Comparison of ENCODE assay signal across 22 cellular contexts in the genomic region with DNA sequence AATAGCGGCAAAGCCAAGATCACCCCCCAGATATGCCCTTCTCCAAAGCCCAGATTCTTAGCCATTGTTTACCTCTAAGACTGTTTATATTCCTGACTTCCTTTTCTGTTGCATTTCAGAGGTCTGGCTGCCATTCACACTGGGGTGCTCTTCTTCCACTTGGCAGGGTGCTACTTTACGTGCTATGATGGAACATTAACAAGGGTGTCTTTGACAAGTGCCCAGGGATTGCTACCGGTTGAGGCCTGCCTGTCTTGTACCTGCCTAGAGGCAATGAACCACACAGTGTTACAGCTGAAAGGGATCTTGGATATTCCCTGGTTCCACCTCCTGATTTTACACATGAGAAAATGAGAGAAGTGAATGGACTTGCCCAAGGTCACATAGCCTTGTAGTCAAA.
DNase-seq lines count a peak whose midpoint lies in the region; ATAC-seq, FAIRE-seq and TF ChIP-seq lines count a peak whose summit lies in the region.
"Had no signal": no experiment of that assay in that cellular context is flagged by ENCODE, and none has a peak within 500 bp of the region (broad histone marks: within the 10 kb centered on the region; RNA-seq: fewer than 3 reads in every experiment).

No MANE protein-coding gene starts in this region.

- H4K20me1 ChIP-seq in GM23338 (replicated peaks; ENCODE audit: insufficient read depth), result no peaks in the 10 kb centered on the region
- H4K20me1 ChIP-seq in keratinocyte (ENCODE audit: control insufficient read depth, extremely low read depth, insufficient read depth, low read length), result no peaks in the 10 kb centered on the region

- TF ChIP-seq CTCF in GM23338 (conservative IDR thresholded peaks at IDR 0.05; ENCODE audit: low read depth in 2 of 2) (no peak), WTC11 (IDR thresholded peaks at IDR 0.05) (no peak), epithelial cell of esophagus (IDR thresholded peaks at IDR 0.05; ENCODE audit: insufficient read depth, low read depth, low read length, missing control alignments) (no peak), keratinocyte (optimal IDR thresholded peaks at IDR 0.05 in 1 of 3, IDR thresholded peaks at IDR 0.05 in 1 of 3, conservative IDR thresholded peaks at IDR 0.05 in 1 of 3; ENCODE audit: extremely low read depth in 1 of 3, insufficient read depth in 2 of 3, low read length in 3 of 3) (peak in 1 of 3 experiments; percentile 22)

- H3K9ac ChIP-seq in keratinocyte (ENCODE audit: control insufficient read depth, extremely low read depth, insufficient read depth, low read length), result no peak overlapping the region
- H3K9ac ChIP-seq: GM23248 had no signal

- H3K4me3 Mint-ChIP-seq in GM23338 (no peak overlapping the region), WTC11 (no peak overlapping the region)
- H3K4me3 Mint-ChIP-seq: CD4-positive, CD25-positive, alpha-beta regulatory T cell; CD8-positive, alpha-beta memory T cell; HFFc6 had no signal

- H3K27ac Mint-ChIP-seq in GM23338 (no peak overlapping the region), WTC11 (no peak overlapping the region)
- H3K27ac Mint-ChIP-seq: CD4-positive, CD25-positive, alpha-beta regulatory T cell; CD8-positive, alpha-beta memory T cell; HFFc6 had no signal

- H3K36me3 ChIP-seq in GM23338 (ENCODE audit: insufficient read depth) (no peaks in the 10 kb centered on the region), keratinocyte (ENCODE audit: control insufficient read depth in 2 of 2, extremely low read depth in 1 of 2, insufficient read depth in 2 of 2, low read length in 2 of 2) (no peaks in the 10 kb centered on the region)
- H3K36me3 ChIP-seq: BE2C had no signal

- H3K27me3 Mint-ChIP-seq in GM23338 (ENCODE audit: insufficient read depth, low read depth, poor library complexity) (no peaks in the 10 kb centered on the region), WTC11 (ENCODE audit: low read depth) (peaks cover 19% of the 10 kb centered on the region)
- H3K27me3 Mint-ChIP-seq: CD4-positive, CD25-positive, alpha-beta regulatory T cell; CD8-positive, alpha-beta memory T cell had no signal

- FAIRE-seq in keratinocyte (lab: Jason Lieb, UNC), result peak; percentile 91
- FAIRE-seq: GM12878, GM19239 had no signal

- dilution Hi-C loops in keratinocyte (cut with MboI; ENCODE audit: extremely low pct_ligation_motif_present, low sequenced_read_pairs), result no loop called here

- H3K4me3 ChIP-seq in GM23338 (no peak overlapping the region), epithelial cell of esophagus (ENCODE audit: low read length) (no peak overlapping the region), keratinocyte (ENCODE audit: control insufficient read depth in 2 of 3, extremely low read depth in 1 of 3, insufficient read depth in 2 of 3, low read depth in 1 of 3, low read length in 3 of 3) (no peak overlapping the region)
- H3K4me3 ChIP-seq: GM12878, GM23248 had no signal

- DNase-seq in GM23338 (ENCODE audit: low spot score) (no peak), WTC11 (ENCODE audit: low spot score) (no peak), epithelial cell of esophagus (ENCODE audit: low read depth) (peak; percentile 12), keratinocyte (ENCODE audit: low read depth, low spot score) (no peak), inferior parietal cortex (ENCODE audit: extremely low spot score) (no peak), Ammon's horn (ENCODE audit: low spot score) (no peak)
- DNase-seq: BE2C; C1 segment of cervical spinal cord; CD4-positive, CD25-positive, alpha-beta regulatory T cell; CD8-positive, alpha-beta memory T cell; COR-L47; DMS 273 treated with DMSO at 0.1 percent for 48 hours; DMS53; DND-41; EL; GM23248; H7; HFFc6 had no signal

- no peaks in the 10 kb centered on the region for H3K79me2 ChIP-seq in GM23338 (replicated peaks; ENCODE audit: insufficient read depth)
- H3K79me2 ChIP-seq in keratinocyte (ENCODE audit: control insufficient read depth, insufficient read depth, low read length), result no peaks in the 10 kb centered on the region

- H3F3A ChIP-seq in GM23338 (replicated peaks; ENCODE audit: low read depth), result no peaks in the 10 kb centered on the region

- H3K36me3 Mint-ChIP-seq in GM23338 (ENCODE audit: low read depth) (no peaks in the 10 kb centered on the region; the same call in 2 of the 3 replicates), WTC11 (no peaks in the 10 kb centered on the region)
- H3K36me3 Mint-ChIP-seq: CD4-positive, CD25-positive, alpha-beta regulatory T cell had no signal

- ATAC-seq in GM23338 (peak; percentile 54), WTC11 (peak; percentile 81), GM19035 (IDR thresholded peaks at IDR 0.05; ENCODE audit: unreplicated experiment) (no peak)
- ATAC-seq: GM12878, HCT116 had no signal

- H3K4me1 Mint-ChIP-seq in GM23338 (peaks cover 11% of the 10 kb centered on the region), WTC11 (peaks cover 13% of the 10 kb centered on the region)
- H3K4me1 Mint-ChIP-seq: CD4-positive, CD25-positive, alpha-beta regulatory T cell; CD8-positive, alpha-beta memory T cell had no signal

- H2AFZ ChIP-seq in GM23338, result no peak overlapping the region
- H2AFZ ChIP-seq in keratinocyte (ENCODE audit: control insufficient read depth, low read length), result no peak overlapping the region
- H2AFZ ChIP-seq: GM23248 had no signal

- H3K9me3 Mint-ChIP-seq in GM23338, result no peaks in the 10 kb centered on the region; the same call in 2 of the 3 replicates
- H3K9me3 Mint-ChIP-seq in WTC11, result peaks cover 14% of the 10 kb centered on the region

- no peaks in the 10 kb centered on the region for H3K9me1 ChIP-seq in keratinocyte (ENCODE audit: control insufficient read depth, extremely low read depth, insufficient read depth, low read length)

- CTCF ChIA-PET in WTC11 (lab: Charles Lee), result no interaction called here

- POLR2A ChIA-PET in WTC11 (lab: Charles Lee), result no interaction called here

- H3K4me2 ChIP-seq in GM23338, result no peak overlapping the region
- no peak overlapping the region for H3K4me2 ChIP-seq in keratinocyte (ENCODE audit: control insufficient read depth, extremely low read depth, insufficient read depth, low read depth, low read length)

- H3K9me3 ChIP-seq in keratinocyte (ENCODE audit: control insufficient read depth, low read depth, low read length), result no peaks in the 10 kb centered on the region
- H3K9me3 ChIP-seq: BE2C had no signal

- peaks cover 10% of the 10 kb centered on the region; the same call in 1 of the 2 replicates for H3K9me2 ChIP-seq in GM23338 (ENCODE audit: insufficient read depth)

- H3K27ac ChIP-seq in GM23338 (ENCODE audit: low read depth) (no peak overlapping the region), keratinocyte (ENCODE audit: control insufficient read depth, insufficient read depth, low read length) (no peak overlapping the region)
- H3K27ac ChIP-seq: GM23248 had no signal

- H3K27me3 ChIP-seq in GM23338 (ENCODE audit: insufficient read depth), result no peaks in the 10 kb centered on the region
- no peaks in the 10 kb centered on the region for H3K27me3 ChIP-seq in keratinocyte (ENCODE audit: control insufficient read depth, extremely low read depth, insufficient read depth, low read length)
- H3K27me3 ChIP-seq: BE2C had no signal

- H3K4me1 ChIP-seq in GM23338 (ENCODE audit: insufficient read depth) (peaks cover 5% of the 10 kb centered on the region; the same call in 1 of the 2 replicates), keratinocyte (ENCODE audit: control insufficient read depth, extremely low read depth, insufficient read depth, low read length) (peaks cover 8% of the 10 kb centered on the region)
- H3K4me1 ChIP-seq: BE2C had no signal

TF ChIP-seq in GM23338, 12 proteins besides CTCF, POLR2A, EP300 and RAD21 (continues in another document):
- no peak for TF ChIP-seq ZNF114 (CRISPR knock-in tag; IDR thresholded peaks at IDR 0.05)

TF ChIP-seq in WTC11, 78 proteins besides CTCF, POLR2A, EP300 and RAD21:
- TF ChIP-seq, protein P1, sequence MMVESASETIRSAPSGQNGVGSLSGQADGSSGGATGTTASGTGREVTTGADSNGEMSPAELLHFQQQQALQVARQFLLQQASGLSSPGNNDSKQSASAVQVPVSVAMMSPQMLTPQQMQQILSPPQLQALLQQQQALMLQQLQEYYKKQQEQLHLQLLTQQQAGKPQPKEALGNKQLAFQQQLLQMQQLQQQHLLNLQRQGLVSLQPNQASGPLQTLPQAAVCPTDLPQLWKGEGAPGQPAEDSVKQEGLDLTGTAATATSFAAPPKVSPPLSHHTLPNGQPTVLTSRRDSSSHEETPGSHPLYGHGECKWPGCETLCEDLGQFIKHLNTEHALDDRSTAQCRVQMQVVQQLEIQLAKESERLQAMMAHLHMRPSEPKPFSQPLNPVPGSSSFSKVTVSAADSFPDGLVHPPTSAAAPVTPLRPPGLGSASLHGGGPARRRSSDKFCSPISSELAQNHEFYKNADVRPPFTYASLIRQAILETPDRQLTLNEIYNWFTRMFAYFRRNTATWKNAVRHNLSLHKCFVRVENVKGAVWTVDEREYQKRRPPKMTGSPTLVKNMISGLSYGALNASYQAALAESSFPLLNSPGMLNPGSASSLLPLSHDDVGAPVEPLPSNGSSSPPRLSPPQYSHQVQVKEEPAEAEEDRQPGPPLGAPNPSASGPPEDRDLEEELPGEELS (CRISPR knock-in tag; IDR thresholded peaks at IDR 0.05), result peak; percentile 50; the same call in 1 of the 2 replicates
- TF ChIP-seq SP1 (CRISPR knock-in tag; conservative IDR thresholded peaks at IDR 0.05) (peak; percentile 34; the same call in 1 of the 2 replicates), TEAD1 (CRISPR knock-in tag; IDR thresholded peaks at IDR 0.05) (peak; percentile 44; the same call in 1 of the 2 replicates), IRF2 (CRISPR knock-in tag; IDR thresholded peaks at IDR 0.05; ENCODE audit: borderline replicate concordance, low read depth) (no peak), FOXK1 (CRISPR knock-in tag; IDR thresholded peaks at IDR 0.05) (0 out of 2 replicates have a peak, but pooled peaks have one; percentile 53), RELA (CRISPR knock-in tag; IDR thresholded peaks at IDR 0.05; ENCODE audit: borderline replicate concordance) (no peak), SMAD4 (CRISPR knock-in tag; IDR thresholded peaks at IDR 0.05) (no peak)
- TF ChIP-seq, protein P2, sequence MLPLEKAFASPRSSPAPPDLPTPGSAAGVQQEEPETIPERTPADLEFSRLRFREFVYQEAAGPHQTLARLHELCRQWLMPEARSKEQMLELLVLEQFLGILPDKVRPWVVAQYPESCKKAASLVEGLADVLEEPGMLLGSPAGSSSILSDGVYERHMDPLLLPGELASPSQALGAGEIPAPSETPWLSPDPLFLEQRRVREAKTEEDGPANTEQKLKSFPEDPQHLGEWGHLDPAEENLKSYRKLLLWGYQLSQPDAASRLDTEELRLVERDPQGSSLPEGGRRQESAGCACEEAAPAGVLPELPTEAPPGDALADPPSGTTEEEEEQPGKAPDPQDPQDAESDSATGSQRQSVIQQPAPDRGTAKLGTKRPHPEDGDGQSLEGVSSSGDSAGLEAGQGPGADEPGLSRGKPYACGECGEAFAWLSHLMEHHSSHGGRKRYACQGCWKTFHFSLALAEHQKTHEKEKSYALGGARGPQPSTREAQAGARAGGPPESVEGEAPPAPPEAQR (CRISPR knock-in tag; IDR thresholded peaks at IDR 0.05), result no peak
